ENCODE assay signal across 19 cellular contexts in genomic region chr15:91966181-91966552, GRCh38.
DNase-seq lines count a peak whose midpoint lies in the region; ATAC-seq and TF ChIP-seq lines count a peak whose summit lies in the region.
"Had no signal": no experiment of that assay in that cellular context is flagged by ENCODE, and none has a peak within 500 bp of the region (broad histone marks: within the 10 kb centered on the region; RNA-seq: fewer than 3 reads in every experiment).

No MANE protein-coding gene starts in this region.

- intact Hi-C loops in PC-9 (cut with micrococcal nuclease; ENCODE audit: unreplicated experiment): loop anchor here (5.0 kb wide), 1 partner anchor 111 kb away; no protein-coding TSS in a partner anchor
- intact Hi-C loops in dorsolateral prefrontal cortex (cut with DNase I): loop anchor here (5.0 kb wide), 1 partner anchor 111 kb away; no protein-coding TSS in a partner anchor

- no peak for ATAC-seq in T-helper 17 cell
- ATAC-seq: GM12878, left lobe of liver had no signal

- TSS peak; percentile 95 for BruUV-seq in PC-9 (replicated peaks; lab: Mats Ljungman, UMichigan)

- H2AFZ ChIP-seq in ACC112 (ENCODE audit: low read length, unreplicated experiment) (peak overlapping the region; percentile 9), PC-9 (no peak overlapping the region), osteoblast (ENCODE audit: low read length) (peak overlapping the region; percentile 86)

- H3K27me3 Mint-ChIP-seq in T-helper 17 cell: no peaks in the 10 kb centered on the region

- peaks cover 26% of the 10 kb centered on the region for H3K79me2 ChIP-seq in ACC112 (ENCODE audit: control insufficient read depth, insufficient read depth, low read length, unreplicated experiment)
- peaks cover 77% of the 10 kb centered on the region for H3K79me2 ChIP-seq in PC-9 (ENCODE audit: low read depth)
- peaks cover 15% of the 10 kb centered on the region for H3K79me2 ChIP-seq in osteoblast (ENCODE audit: insufficient read depth, low read length)

- no peaks in the 10 kb centered on the region for H3K36me3 ChIP-seq in ACC112 (ENCODE audit: insufficient read depth, low read length)
- no peaks in the 10 kb centered on the region for H3K36me3 ChIP-seq in PC-9 (ENCODE audit: low read depth)
- no peaks in the 10 kb centered on the region for H3K36me3 ChIP-seq in osteoblast (ENCODE audit: insufficient read depth, low read length)
- H3K36me3 ChIP-seq: pancreas, thyroid gland had no signal

- H3K36me3 Mint-ChIP-seq in T-helper 17 cell (ENCODE audit: low read depth): no peaks in the 10 kb centered on the region

- peaks cover 34% of the 10 kb centered on the region for H3K4me1 Mint-ChIP-seq in T-helper 17 cell

- no peaks in the 10 kb centered on the region for H4K20me1 ChIP-seq in PC-9 (ENCODE audit: insufficient read depth)
- H4K20me1 ChIP-seq in osteoblast (ENCODE audit: insufficient read depth, low read length): peaks cover 3% of the 10 kb centered on the region

- POLR2A ChIA-PET in PC-9 (lab: Charles Lee; ENCODE audit: unreplicated experiment): interaction anchor here (0.6 kb wide), 1 partner anchor 1818 kb away, joined by 3 read pairs; no protein-coding TSS in a partner anchor

- CTCF ChIA-PET in PC-9 (lab: Charles Lee): interaction anchor here (0.5 to 0.7 kb wide), 3 partner anchors 13 to 85 kb away, joined by 3 to 6 read pairs (median 5); no protein-coding TSS in a partner anchor

- no peak overlapping the region for H3K27ac Mint-ChIP-seq in T-helper 17 cell

- H3K4me1 ChIP-seq in ACC112 (ENCODE audit: control insufficient read depth, insufficient read depth, low read length, unreplicated experiment) (peaks cover 34% of the 10 kb centered on the region), PC-9 (replicated peaks; ENCODE audit: insufficient read depth) (peaks cover 46% of the 10 kb centered on the region), osteoblast (ENCODE audit: insufficient read depth, low read length) (peaks cover 32% of the 10 kb centered on the region)
- H3K4me1 ChIP-seq: pancreas had no signal

- H3K4me2 ChIP-seq in PC-9 (peak overlapping the region; percentile 77), osteoblast (ENCODE audit: insufficient read depth, low read length) (peak overlapping the region; percentile 83)

- no peaks in the 10 kb centered on the region for H3K9me2 ChIP-seq in PC-9 (ENCODE audit: insufficient read depth)

- H3F3A ChIP-seq in PC-9 (ENCODE audit: insufficient read depth, low read depth): peaks cover 41% of the 10 kb centered on the region

- DNase-seq in PC-9 (no peak), dorsolateral prefrontal cortex (peak in 1 of 10 donors; percentile 21), osteoblast (ENCODE audit: insufficient read length, low spot score, missing footprints) (no peak), NCI-H2227 treated with DMSO at 0.1 percent for 48 hours (lab: John Stamatoyannopoulos, UW) (no peak), dedifferentiated amniotic fluid mesenchymal stem cell (ENCODE audit: extremely low spot score) (no peak), T-helper 17 cell (no peak), HK-2 (ENCODE audit: unreplicated experiment) (no peak)
- DNase-seq: activated CD4-positive, alpha-beta T cell treated with anti-CD3 and anti-CD28 coated beads for 48 hours; activated gamma-delta T cell; GDM1; KG1; NCI-H1092; NCI-H524; pancreas had no signal

- H3K27ac ChIP-seq in ACC112 (ENCODE audit: low read depth, low read length) (peak overlapping the region; percentile 85), PC-9 (peak overlapping the region; percentile 98), dorsolateral prefrontal cortex (peak overlapping the region in 58 of 59 donors; percentile 29 to 93 (median 82)), osteoblast (ENCODE audit: low read depth, low read length) (peak overlapping the region; percentile 81)
- H3K27ac ChIP-seq: pancreas, thyroid gland had no signal

- TF ChIP-seq CTCF in PC-9 (conservative IDR thresholded peaks at IDR 0.05) (no peak), dorsolateral prefrontal cortex (IDR thresholded peaks at IDR 0.05 in 54 of 56, conservative IDR thresholded peaks at IDR 0.05 in 2 of 56; ENCODE audit: low read depth in 1 of 56, partially characterized antibody in 56 of 56) (peak in 3 of 56 donors; percentile 5 to 12 (median 10)), osteoblast (IDR thresholded peaks at IDR 0.05; ENCODE audit: extremely low read depth, low read depth, low read length) (no peak)

- peak overlapping the region; percentile 44 for H3K4me3 ChIP-seq in ACC112 (ENCODE audit: low read depth, low read length)
- peak overlapping the region; percentile 24; the same call in 1 of the 2 replicates for H3K4me3 ChIP-seq in PC-9
- peak overlapping the region in 14 of 59 donors; percentile 3 to 42 (median 14) for H3K4me3 ChIP-seq in dorsolateral prefrontal cortex
- H3K4me3 ChIP-seq in osteoblast (ENCODE audit: insufficient read depth, low read length): peak overlapping the region; percentile 52
- H3K4me3 ChIP-seq: GM12878, pancreas, skin epidermis, thyroid gland had no signal

- no peaks in the 10 kb centered on the region for H3K27me3 ChIP-seq in ACC112 (ENCODE audit: insufficient read depth, low read length)
- no peaks in the 10 kb centered on the region for H3K27me3 ChIP-seq in PC-9 (ENCODE audit: insufficient read depth, low read depth)
- H3K27me3 ChIP-seq in dorsolateral prefrontal cortex: no peaks in the 10 kb centered on the region
- no peaks in the 10 kb centered on the region for H3K27me3 ChIP-seq in osteoblast (ENCODE audit: insufficient read depth, low read length)
- H3K27me3 ChIP-seq: pancreas, thyroid gland had no signal

- H3K9me3 ChIP-seq in PC-9 (ENCODE audit: insufficient read depth, low read depth) (no peaks in the 10 kb centered on the region), osteoblast (ENCODE audit: low read depth, low read length) (no peaks in the 10 kb centered on the region), T-helper 17 cell (ENCODE audit: control insufficient read depth, low read length, poor library complexity, severe bottlenecking) (no peaks in the 10 kb centered on the region)
- H3K9me3 ChIP-seq: pancreas, thyroid gland had no signal

- H3K4me3 Mint-ChIP-seq in T-helper 17 cell: no peak overlapping the region
